ENCODE assay signal across 17 cellular contexts in the genomic region with DNA sequence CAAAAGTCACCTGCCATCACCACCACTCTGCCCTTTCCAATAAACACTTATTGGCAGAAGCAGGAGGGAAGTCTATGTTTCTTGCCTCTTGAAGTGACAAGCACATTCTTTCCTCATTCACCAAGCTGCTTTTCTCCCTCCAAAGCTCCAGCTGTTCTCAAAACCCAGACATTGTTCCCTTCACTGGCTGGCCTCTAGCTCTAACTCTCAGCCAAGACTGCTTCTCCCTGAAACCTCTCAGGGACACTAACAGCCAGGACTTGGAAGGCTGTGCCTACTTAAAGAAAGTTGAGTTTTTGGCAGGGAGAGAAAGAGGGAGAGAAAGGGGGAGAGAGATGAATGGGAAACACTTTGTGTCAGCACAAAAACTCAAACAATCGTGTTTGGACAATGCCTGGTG.
DNase-seq lines count a peak whose midpoint lies in the region; FAIRE-seq and TF ChIP-seq lines count a peak whose summit lies in the region.
"Had no signal": no experiment of that assay in that cellular context is flagged by ENCODE, and none has a peak within 500 bp of the region (broad histone marks: within the 10 kb centered on the region; RNA-seq: fewer than 3 reads in every experiment).

No MANE protein-coding gene starts in this region.

- H3F3A ChIP-seq in neural progenitor cell (ENCODE audit: low read depth): peaks cover 6% of the 10 kb centered on the region

- peak overlapping the region; percentile 24 for H3K4me2 ChIP-seq in neural progenitor cell

- H3K9me3 ChIP-seq in breast epithelium (no peaks in the 10 kb centered on the region), cardiac muscle cell (ENCODE audit: low read depth) (no peaks in the 10 kb centered on the region), neural progenitor cell (ENCODE audit: low read depth) (no peaks in the 10 kb centered on the region)
- H3K9me3 ChIP-seq: HAP-1, sigmoid colon had no signal

- in situ Hi-C loops in ACHN (cut with HindIII; ENCODE audit: low pct_ligation_motif_present, low pct_unique_long_range_greater_than_20kb, low sequenced_read_pairs): no loop called here

- CTCF ChIA-PET in MCF 10A (lab: Yijun Ruan, JAX): interaction anchor here (0.6 to 0.7 kb wide), 2 partner anchors 14 to 538 kb away, joined by 3 read pairs; no protein-coding TSS in a partner anchor

- H4K20me1 ChIP-seq in neural progenitor cell (ENCODE audit: low read depth): no peaks in the 10 kb centered on the region

- no peak for FAIRE-seq in RCC 7860 (lab: Jason Lieb, UNC)
- FAIRE-seq: A204.1, islet of Langerhans had no signal

- H3K79me2 ChIP-seq in neural progenitor cell (ENCODE audit: low read depth): no peaks in the 10 kb centered on the region

- H3K4me3 ChIP-seq in breast epithelium (no peak overlapping the region), cardiac muscle cell (no peak overlapping the region), neural progenitor cell (no peak overlapping the region)
- H3K4me3 ChIP-seq: HAP-1, sigmoid colon had no signal

- no peak for TF ChIP-seq POLR2A in breast epithelium (IDR thresholded peaks at IDR 0.05)

- H3K4me3 Mint-ChIP-seq in MCF 10A (ENCODE audit: unreplicated experiment) (no peak overlapping the region), neural progenitor cell (no peak overlapping the region)
- H3K4me3 Mint-ChIP-seq: activated naive CD4-positive, alpha-beta T cell treated with anti-CD3 and anti-CD28 coated beads for 36 hours; naive thymus-derived CD4-positive, alpha-beta T cell had no signal

- H2AFZ ChIP-seq in neural progenitor cell (replicated peaks): no peak overlapping the region

- no peak for TF ChIP-seq CTCF in MCF 10A (IDR thresholded peaks at IDR 0.05; ENCODE audit: unreplicated experiment)
- TF ChIP-seq CTCF in breast epithelium (IDR thresholded peaks at IDR 0.05): no peak
- no peak for TF ChIP-seq CTCF in cardiac muscle cell (IDR thresholded peaks at IDR 0.05; ENCODE audit: low read depth, low read length)
- no peak for TF ChIP-seq CTCF in neural progenitor cell (IDR thresholded peaks at IDR 0.05)

- H3K27me3 Mint-ChIP-seq in MCF 10A (ENCODE audit: insufficient read depth, unreplicated experiment): no peaks in the 10 kb centered on the region
- no peaks in the 10 kb centered on the region for H3K27me3 Mint-ChIP-seq in neural progenitor cell (ENCODE audit: insufficient read depth, low read depth)

- H3K27ac Mint-ChIP-seq in MCF 10A (ENCODE audit: low read depth, unreplicated experiment) (peak overlapping the region; percentile 79), neural progenitor cell (no peak overlapping the region)
- H3K27ac Mint-ChIP-seq: activated naive CD4-positive, alpha-beta T cell treated with anti-CD3 and anti-CD28 coated beads for 36 hours; naive thymus-derived CD4-positive, alpha-beta T cell had no signal

- H3K36me3 ChIP-seq in breast epithelium (no peaks in the 10 kb centered on the region), cardiac muscle cell (no peaks in the 10 kb centered on the region), neural progenitor cell (no peaks in the 10 kb centered on the region)
- H3K36me3 ChIP-seq: HAP-1, sigmoid colon had no signal

- H3K4me1 Mint-ChIP-seq in MCF 10A (ENCODE audit: insufficient read depth, unreplicated experiment) (peaks cover 24% of the 10 kb centered on the region), neural progenitor cell (peaks cover 7% of the 10 kb centered on the region)

- H3K27ac ChIP-seq in breast epithelium (no peak overlapping the region), cardiac muscle cell (peak overlapping the region; percentile 26), neural progenitor cell (peak overlapping the region; percentile 65)
- H3K27ac ChIP-seq: HL-60 had no signal

- H3K36me3 Mint-ChIP-seq in MCF 10A (ENCODE audit: insufficient read depth, unreplicated experiment) (no peaks in the 10 kb centered on the region), neural progenitor cell (no peaks in the 10 kb centered on the region)
- H3K36me3 Mint-ChIP-seq: naive thymus-derived CD4-positive, alpha-beta T cell had no signal

- H3K4me1 ChIP-seq in breast epithelium (no peaks in the 10 kb centered on the region), cardiac muscle cell (ENCODE audit: low read depth) (no peaks in the 10 kb centered on the region), neural progenitor cell (peaks cover 15% of the 10 kb centered on the region)
- H3K4me1 ChIP-seq: HAP-1, sigmoid colon had no signal

- no peaks in the 10 kb centered on the region for H3K27me3 ChIP-seq in breast epithelium
- H3K27me3 ChIP-seq in cardiac muscle cell: no peaks in the 10 kb centered on the region
- H3K27me3 ChIP-seq in neural progenitor cell: no peaks in the 10 kb centered on the region
- H3K27me3 ChIP-seq: sigmoid colon had no signal

- POLR2A ChIA-PET in MCF 10A (lab: Yijun Ruan, JAX): interaction anchor here (1.0 kb wide), 1 partner anchor 33 kb away, joined by 3 read pairs; no protein-coding TSS in a partner anchor

- H3K9me3 Mint-ChIP-seq in MCF 10A (ENCODE audit: unreplicated experiment): no peaks in the 10 kb centered on the region
- H3K9me3 Mint-ChIP-seq in neural progenitor cell: no peaks in the 10 kb centered on the region
- H3K9me3 Mint-ChIP-seq: activated naive CD4-positive, alpha-beta T cell treated with anti-CD3 and anti-CD28 coated beads for 36 hours had no signal

- intact Hi-C loops in MCF 10A (cut with micrococcal nuclease) (no loop called here), breast epithelium (cut with DNase I; ENCODE audit: low total_unique reads) (no loop called here)

- no TSS peak for BruUV-seq in MCF 10A (replicated peaks; lab: Mats Ljungman, UMichigan)

- H3K9ac ChIP-seq in neural progenitor cell: no peak overlapping the region

- DNase-seq in MCF 10A (ENCODE audit: unreplicated experiment): no peak
- no peak for DNase-seq in breast epithelium (ENCODE audit: low spot score in 2 of 2)
- DNase-seq in cardiac muscle cell (ENCODE audit: low read depth in 1 of 2, low spot score in 1 of 2): peak; percentile 23 to 39
- DNase-seq in neural progenitor cell (ENCODE audit: low spot score): peak; percentile 66
- no peak for DNase-seq in A172 (ENCODE audit: low spot score)
- DNase-seq in ACHN: no peak
- DNase-seq in stimulated activated CD4-positive, alpha-beta T cell treated with anti-CD3 and anti-CD28 coated beads, Interleukin-15, amount 100 ng/mL, for 24 hours: no peak
- no peak for DNase-seq in RCC 7860 (ENCODE audit: low spot score)
- DNase-seq: activated naive CD4-positive, alpha-beta T cell treated with anti-CD3 and anti-CD28 coated beads for 36 hours; cerebellar nuclear complex; naive thymus-derived CD4-positive, alpha-beta T cell; sigmoid colon; stimulated activated naive CD4-positive, alpha-beta T cell treated with Interleukin-2 at 50 U/mL for 16 hours had no signal

Comparison
In these comparisons a context has a peak if more than half of its experiments do, and no peak if none do; other contexts are left out.
1. DNase-seq: peak in cardiac muscle cell (2 of 2) and neural progenitor cell (single experiment); none in MCF 10A (single experiment), breast epithelium (0 of 2), A172 (single experiment), ACHN (single experiment), stimulated activated CD4-positive, alpha-beta T cell treated with anti-CD3 and anti-CD28 coated beads, Interleukin-15, amount 100 ng/mL, for 24 hours (single experiment) and RCC 7860 (single experiment).
2. H3K27ac ChIP-seq: peak in cardiac muscle cell (single experiment) and neural progenitor cell (single experiment); none in breast epithelium (0 of 2).